In the genomic region with DNA sequence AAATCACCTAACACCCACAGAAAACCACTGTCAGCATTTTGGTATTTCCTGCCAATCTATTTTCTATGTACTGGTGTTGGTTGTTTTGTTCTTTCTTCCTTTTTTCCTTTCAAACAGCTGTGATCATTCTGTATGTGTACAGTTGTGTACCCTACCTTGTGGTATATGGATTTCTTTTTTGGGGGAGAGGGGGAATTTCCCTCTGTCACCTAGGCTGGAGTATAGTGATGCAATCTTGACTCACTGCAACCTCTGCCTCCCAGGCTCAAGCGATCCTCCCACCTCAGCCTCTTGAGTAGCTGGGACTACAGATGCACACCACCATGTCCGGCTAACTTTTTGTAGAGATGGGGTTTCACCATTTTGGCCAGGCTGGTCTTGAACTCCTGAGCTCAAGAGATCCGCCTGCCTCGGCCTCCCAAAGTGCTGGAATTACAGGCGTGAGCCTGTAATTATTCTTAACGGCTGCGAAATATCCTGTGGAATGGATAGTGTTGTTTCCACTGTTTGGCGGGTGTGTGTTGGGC, we compare ENCODE assay signal across 8 cellular contexts. TPM values are rescaled to one million over a fixed set of nuclear protein-coding genes. Genes with fewer than 3 reads are reported as not detected.
DNase-seq lines count a peak whose midpoint lies in the region; ATAC-seq and TF ChIP-seq lines count a peak whose summit lies in the region.
"Not testable (repeated sequence)": the region's sequence is repeated elsewhere in the genome, so short reads cannot be mapped to it uniquely, and the experiment has no call there.

No MANE protein-coding gene starts in this region.

- not testable (repeated sequence) for H3K27me3 ChIP-seq in mesendoderm (ENCODE audit: insufficient read depth, low read length, poor library complexity)

- H3K27ac ChIP-seq in mesendoderm (ENCODE audit: low read depth, low read length) = peak overlapping the region; percentile 59

- not testable (repeated sequence) for H3K36me3 ChIP-seq in mesendoderm (ENCODE audit: control insufficient read depth, insufficient read depth, low read length)

- not testable (repeated sequence) for H2AK5ac ChIP-seq in mesendoderm (ENCODE audit: low read length)

- H3K27ac Mint-ChIP-seq in activated naive CD8-positive, alpha-beta T cell treated with anti-CD3 and anti-CD28 coated beads, Interleukin-2, amount 50 U/mL, for 24 hours = peak overlapping the region; percentile 84

- not testable (repeated sequence) for H4K5ac ChIP-seq in mesendoderm (ENCODE audit: low read length)

- peak overlapping the region; percentile 23 for H3K9ac ChIP-seq in mesendoderm (ENCODE audit: low read length)

- H3K4ac ChIP-seq in mesendoderm (ENCODE audit: low read depth, low read length) = not testable (repeated sequence)

- H3K79me2 ChIP-seq in mesendoderm (ENCODE audit: control insufficient read depth, insufficient read depth, low read length) = not testable (repeated sequence)

- peak; percentile 18 for DNase-seq in AG10803 (ENCODE audit: low read depth)
- DNase-seq in activated CD4-positive, CD25-positive, alpha-beta regulatory T cell treated with anti-CD3 and anti-CD28 coated beads, Interleukin-2, amount 50 U/mL, for 72 hours = peak; percentile 30
- not testable (repeated sequence) for DNase-seq in activated naive CD8-positive, alpha-beta T cell treated with anti-CD3 and anti-CD28 coated beads, Interleukin-2, amount 50 U/mL, for 24 hours; mesendoderm

- not testable (repeated sequence) for H3K36me3 Mint-ChIP-seq in activated naive CD8-positive, alpha-beta T cell treated with anti-CD3 and anti-CD28 coated beads, Interleukin-2, amount 50 U/mL, for 24 hours (ENCODE audit: low read depth)

- H2BK5ac ChIP-seq in mesendoderm (ENCODE audit: low read length) = peak overlapping the region; percentile 90

- WGBS in mesendoderm (ENCODE audit: extremely low coverage, insufficient coverage, low lambda C conversion rate) = no CpG with 5 or more reads among the region's 8 CpGs

- peak overlapping the region; percentile 65 for H3K56ac ChIP-seq in mesendoderm (ENCODE audit: low read length)

- H3K9me3 Mint-ChIP-seq in activated naive CD8-positive, alpha-beta T cell treated with anti-CD3 and anti-CD28 coated beads, Interleukin-2, amount 50 U/mL, for 24 hours = not testable (repeated sequence)

- H3K23ac ChIP-seq in mesendoderm (ENCODE audit: low read length) = not testable (repeated sequence)

- peaks cover 64% of the 10 kb centered on the region for H3K4me1 Mint-ChIP-seq in activated naive CD8-positive, alpha-beta T cell treated with anti-CD3 and anti-CD28 coated beads, Interleukin-2, amount 50 U/mL, for 24 hours

- TF ChIP-seq CTCF in AG10803 (conservative IDR thresholded peaks at IDR 0.05; ENCODE audit: low read length) = not testable (repeated sequence)

- not testable (repeated sequence) for H3K27me3 Mint-ChIP-seq in activated naive CD8-positive, alpha-beta T cell treated with anti-CD3 and anti-CD28 coated beads, Interleukin-2, amount 50 U/mL, for 24 hours

- ATAC-seq in GM18517 (IDR thresholded peaks at IDR 0.05; ENCODE audit: unreplicated experiment) = peak; percentile 87
- peak; percentile 65 for ATAC-seq in GM21423 (IDR thresholded peaks at IDR 0.05; ENCODE audit: unreplicated experiment)
- peak; percentile 86 for ATAC-seq in HG02885 (IDR thresholded peaks at IDR 0.05; ENCODE audit: poor library complexity, unreplicated experiment)
- peak; percentile 67 for ATAC-seq in HG03565 (IDR thresholded peaks at IDR 0.05; ENCODE audit: unreplicated experiment)
- ATAC-seq in activated naive CD8-positive, alpha-beta T cell treated with anti-CD3 and anti-CD28 coated beads, Interleukin-2, amount 50 U/mL, for 24 hours = peak; percentile 86

- H2BK15ac ChIP-seq in mesendoderm (replicated peaks; ENCODE audit: low read depth) = not testable (repeated sequence)

- H3K4me3 Mint-ChIP-seq in activated naive CD8-positive, alpha-beta T cell treated with anti-CD3 and anti-CD28 coated beads, Interleukin-2, amount 50 U/mL, for 24 hours = peak overlapping the region; percentile 54

- not testable (repeated sequence) for H3K4me2 ChIP-seq in mesendoderm (ENCODE audit: low read length)

- H2BK120ac ChIP-seq in mesendoderm (ENCODE audit: low read depth, low read length) = not testable (repeated sequence)

- not testable (repeated sequence) for H3K79me1 ChIP-seq in mesendoderm (ENCODE audit: low read length)

- H3K18ac ChIP-seq in mesendoderm (ENCODE audit: low read length) = peak overlapping the region; percentile 71

- H3K4me1 ChIP-seq in mesendoderm (ENCODE audit: control insufficient read depth, low read depth, low read length) = peaks cover 16% of the 10 kb centered on the region

- not testable (repeated sequence) for H3K4me3 ChIP-seq in AG10803 (ENCODE audit: low read length); mesendoderm (ENCODE audit: low read length)

- H4K8ac ChIP-seq in mesendoderm (ENCODE audit: low read depth, low read length) = not testable (repeated sequence)

RNA-seq across cellular contexts. Expression of a gene that starts 31.4 kb away (rescaled TPM):
- polyA plus RNA-seq in mesendoderm (2013, experiment 1 of 2) = 52.5 TPM
- 50.7 TPM for polyA plus RNA-seq in mesendoderm (2013, experiment 2 of 2)

RNA-seq across cellular contexts. Expression of a gene that starts 38.4 kb away (rescaled TPM):
- 103 TPM for polyA plus RNA-seq in mesendoderm (2013, experiment 1 of 2)
- polyA plus RNA-seq in mesendoderm (2013, experiment 2 of 2) = 102 TPM
